1 cellular context compared by ENCODE assay signal in genomic region chr17:20919990-20920812, GRCh38.
TF ChIP-seq lines count a peak whose summit lies in the region.

No MANE protein-coding gene starts in this region.

TF ChIP-seq in IMR-90, 13 proteins besides CTCF, POLR2A, EP300 and RAD21 (continued from another document):
- TF ChIP-seq FOS (IDR thresholded peaks at IDR 0.05; ENCODE audit: low read depth, low read length) (no peak), ELK1 (IDR thresholded peaks at IDR 0.05; ENCODE audit: borderline replicate concordance, low read depth, low read length) (no peak), RFX5 (IDR thresholded peaks at IDR 0.05; ENCODE audit: low read depth, low read length) (no peak), MXI1 (IDR thresholded peaks at IDR 0.05; ENCODE audit: borderline replicate concordance, low read depth, low read length) (no peak), NFE2L2 (IDR thresholded peaks at IDR 0.05; ENCODE audit: low read depth, low read length) (no peak)
